16 cellular contexts compared by ENCODE assay signal in the genomic region with DNA sequence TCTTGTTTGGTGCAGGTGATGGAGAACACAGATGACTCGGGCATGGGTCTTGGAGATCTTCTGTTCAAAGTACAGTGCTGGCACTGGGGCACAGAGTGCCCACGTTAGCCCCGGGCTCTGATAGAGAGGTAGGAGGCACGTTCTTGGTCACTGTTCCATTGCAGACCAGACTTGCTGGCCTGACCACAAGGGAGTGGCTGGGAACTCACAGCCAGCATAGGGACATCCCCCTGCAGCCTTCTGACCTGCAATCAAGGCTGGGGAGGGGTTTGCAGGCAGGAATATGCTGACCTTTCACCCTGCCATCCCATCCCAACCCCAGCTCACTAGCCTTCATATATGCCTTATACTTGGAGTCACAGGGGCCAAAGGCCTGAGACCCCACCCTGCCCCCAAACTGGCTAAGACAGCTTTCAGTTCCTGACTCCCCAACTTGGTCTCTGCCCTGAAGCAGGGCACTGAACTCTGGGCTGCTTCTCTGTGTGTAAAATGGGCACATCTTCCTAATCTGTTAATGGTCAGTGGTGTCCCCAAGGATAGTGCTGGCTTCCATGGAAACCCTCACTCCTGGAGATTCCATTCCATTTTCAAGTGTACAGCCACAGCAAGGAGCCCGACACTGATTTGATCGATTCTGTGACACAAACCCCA. TPM values are rescaled to one million over a fixed set of nuclear protein-coding genes. Genes with fewer than 3 reads are reported as not detected.
A peak's percentile ranks its signal among the peaks of the same experiment; 100 is the strongest.
DNase-seq lines count a peak whose midpoint lies in the region; ATAC-seq and TF ChIP-seq lines count a peak whose summit lies in the region.
"Had no signal": no experiment of that assay in that cellular context is flagged by ENCODE, and none has a peak within 500 bp of the region (broad histone marks: within the 10 kb centered on the region; RNA-seq: fewer than 3 reads in every experiment).

No MANE protein-coding gene starts in this region.

- peaks cover 0 to 1% (median 0%) of the 10 kb centered on the region in 7 donors for H3K9me3 Mint-ChIP-seq in CD4-positive, CD25-positive, alpha-beta regulatory T cell
- H3K9me3 Mint-ChIP-seq in endodermal cell = no peaks in the 10 kb centered on the region
- H3K9me3 Mint-ChIP-seq: activated naive CD4-positive, alpha-beta T cell treated with anti-CD3 and anti-CD28 coated beads, Interleukin-2, amount 50 U/mL, for 24 hours; stimulated activated effector memory CD8-positive, alpha-beta T cell treated with anti-CD3 and anti-CD28 coated beads, Interleukin-12 subunit alpha, Interleukin-12 subunit beta, amount 100 ng/mL, for 72 hours had no signal

- no peak for ATAC-seq in CD4-positive, CD25-positive, alpha-beta regulatory T cell (ENCODE audit: low read depth in 2 of 2)
- no peak for ATAC-seq in HCT116
- ATAC-seq: activated CD4-positive, CD25-positive, alpha-beta regulatory T cell treated with anti-CD3 and anti-CD28 coated beads, Interleukin-2, amount 50 U/mL, for 24 hours; mucosa of descending colon; stimulated activated effector memory CD8-positive, alpha-beta T cell treated with anti-CD3 and anti-CD28 coated beads, Interleukin-12 subunit alpha, Interleukin-12 subunit beta, amount 100 ng/mL, for 72 hours had no signal

- RAD21 ChIA-PET in HCT116 (lab: Charles Lee; ENCODE audit: low non-redundant PET in 1 of 2, low total read pairs in 2 of 2, uncharacterized antibody in 2 of 2, unreplicated experiment in 2 of 2) = no interaction called here

- H3K36me3 ChIP-seq in CD4-positive, CD25-positive, alpha-beta regulatory T cell (ENCODE audit: control insufficient read depth, insufficient read depth, low read length) = peaks cover 72% of the 10 kb centered on the region
- H3K36me3 ChIP-seq in HCT116 (ENCODE audit: control insufficient read depth in 1 of 2, insufficient read depth in 2 of 2, low read length in 2 of 2) (peaks cover 32 to 59% of the 10 kb centered on the region in 2 experiments), endodermal cell (ENCODE audit: control insufficient read depth, insufficient read depth, low read length) (peaks cover 68% of the 10 kb centered on the region)

- peaks cover 24% of the 10 kb centered on the region for H3K36me3 Mint-ChIP-seq in CD4-positive, CD25-positive, alpha-beta regulatory T cell
- H3K36me3 Mint-ChIP-seq in endodermal cell (ENCODE audit: low read depth) = peaks cover 35% of the 10 kb centered on the region

- no peaks in the 10 kb centered on the region for H4K20me1 ChIP-seq in HCT116 (ENCODE audit: insufficient read depth)

- peak overlapping the region in 2 of 3 donors; percentile 48 to 70 for H3K27ac Mint-ChIP-seq in CD4-positive, CD25-positive, alpha-beta regulatory T cell
- no peak overlapping the region for H3K27ac Mint-ChIP-seq in endodermal cell
- H3K27ac Mint-ChIP-seq: activated naive CD4-positive, alpha-beta T cell treated with anti-CD3 and anti-CD28 coated beads, Interleukin-2, amount 50 U/mL, for 24 hours had no signal

- DNase-seq in CD4-positive, CD25-positive, alpha-beta regulatory T cell = no peak
- DNase-seq in HCT116 (ENCODE audit: low read depth, low spot score) = no peak
- DNase-seq in endodermal cell = peak; percentile 11
- no peak for DNase-seq in T-helper 9 cell
- DNase-seq in NCI-H2227 treated with DMSO at 0.1 percent for 48 hours (lab: John Stamatoyannopoulos, UW) = no peak
- no peak for DNase-seq in middle frontal gyrus (ENCODE audit: extremely low spot score, low spot score)
- DNase-seq: GOT3, kidney glomerular epithelial cell, MG63, NCI-H1930, NCI-H524 treated with DMSO at 0.1 percent for 48 hours had no signal

- CTCF ChIA-PET in HCT116 (lab: Charles Lee) = interaction anchor here (1.3 kb wide), 1 partner anchor 53 kb away, joined by 3 read pairs; no protein-coding TSS in a partner anchor

- peaks cover 6 to 28% (median 13%) of the 10 kb centered on the region in 4 donors for H3K4me1 Mint-ChIP-seq in CD4-positive, CD25-positive, alpha-beta regulatory T cell
- H3K4me1 Mint-ChIP-seq in endodermal cell = peaks cover 4% of the 10 kb centered on the region

- no peaks in the 10 kb centered on the region for H3K27me3 ChIP-seq in CD4-positive, CD25-positive, alpha-beta regulatory T cell (ENCODE audit: control insufficient read depth, insufficient read depth, low read length)
- no peaks in the 10 kb centered on the region for H3K27me3 ChIP-seq in HCT116 (ENCODE audit: insufficient read depth, low read length)
- H3K27me3 ChIP-seq in endodermal cell (ENCODE audit: control insufficient read depth, insufficient read depth, low read length, poor library complexity, severe bottlenecking) = no peaks in the 10 kb centered on the region
- H3K27me3 ChIP-seq: dorsolateral prefrontal cortex, MG63 had no signal

- H3K9me2 ChIP-seq in HCT116 (ENCODE audit: insufficient read depth) = no peaks in the 10 kb centered on the region

- POLR2A ChIA-PET in HCT116 (lab: Charles Lee) = no interaction called here

- WGBS in endodermal cell (ENCODE audit: insufficient coverage in 1 of 2, insufficient read length in 1 of 2), 2 experiments = 86 to 100% methylated on average over 4 to 6 of the region's 6 CpGs

- peak overlapping the region in 2 of 4 donors; percentile 76 to 78 for H3K4me3 Mint-ChIP-seq in CD4-positive, CD25-positive, alpha-beta regulatory T cell
- H3K4me3 Mint-ChIP-seq in endodermal cell = no peak overlapping the region
- H3K4me3 Mint-ChIP-seq: activated naive CD4-positive, alpha-beta T cell treated with anti-CD3 and anti-CD28 coated beads, Interleukin-2, amount 50 U/mL, for 24 hours; stimulated activated effector memory CD8-positive, alpha-beta T cell treated with anti-CD3 and anti-CD28 coated beads, Interleukin-12 subunit alpha, Interleukin-12 subunit beta, amount 100 ng/mL, for 72 hours had no signal

- no peak for TF ChIP-seq POLR2A in HCT116 (IDR thresholded peaks at IDR 0.05; ENCODE audit: borderline replicate concordance, extremely low read depth, insufficient read depth, insufficient read length)

- H3K4me2 ChIP-seq in HCT116 (ENCODE audit: low read length) = no peak overlapping the region

- H3K9ac ChIP-seq in HCT116 (ENCODE audit: low read length) (no peak overlapping the region), endodermal cell (ENCODE audit: extremely low read depth, low read length, poor library complexity, severe bottlenecking) (no peak overlapping the region)

- peaks cover 11% of the 10 kb centered on the region for H3K4me1 ChIP-seq in CD4-positive, CD25-positive, alpha-beta regulatory T cell (ENCODE audit: control insufficient read depth, insufficient read depth, low read length, poor library complexity, severe bottlenecking)
- H3K4me1 ChIP-seq in HCT116 (ENCODE audit: control insufficient read depth in 1 of 2, insufficient read depth in 2 of 2, low read length in 2 of 2) (peaks cover 3 to 7% of the 10 kb centered on the region in 2 experiments; a peak in 3 of 4 replicates), endodermal cell (ENCODE audit: control insufficient read depth, insufficient read depth, low read length) (no peaks in the 10 kb centered on the region)

- no peaks in the 10 kb centered on the region for H3K27me3 Mint-ChIP-seq in CD4-positive, CD25-positive, alpha-beta regulatory T cell
- H3K27me3 Mint-ChIP-seq in endodermal cell (ENCODE audit: insufficient read depth) = no peaks in the 10 kb centered on the region
- H3K27me3 Mint-ChIP-seq: activated naive CD4-positive, alpha-beta T cell treated with anti-CD3 and anti-CD28 coated beads, Interleukin-2, amount 50 U/mL, for 24 hours had no signal

- TF ChIP-seq CTCF in HCT116 (IDR thresholded peaks at IDR 0.05 in 2 of 3, conservative IDR thresholded peaks at IDR 0.05 in 1 of 3; ENCODE audit: borderline replicate concordance in 1 of 3, insufficient read depth in 1 of 3, low read depth in 2 of 3, low read length in 2 of 3) (no peak), endodermal cell (conservative IDR thresholded peaks at IDR 0.05) (no peak)

- no TSS peak for BruUV-seq in HCT116 (replicated peaks; lab: Mats Ljungman, UMichigan)

- H3K9me3 ChIP-seq in CD4-positive, CD25-positive, alpha-beta regulatory T cell (ENCODE audit: control insufficient read depth in 2 of 2, low read length in 2 of 2) = no peaks in the 10 kb centered on the region
- H3K9me3 ChIP-seq in HCT116 (ENCODE audit: control insufficient read depth in 1 of 2, insufficient read depth in 1 of 2, low read depth in 1 of 2, low read length in 2 of 2) = no peaks in the 10 kb centered on the region
- no peaks in the 10 kb centered on the region for H3K9me3 ChIP-seq in endodermal cell (ENCODE audit: control insufficient read depth, low read length)
- H3K9me3 ChIP-seq: MG63, mucosa of descending colon had no signal

- H3K4me3 ChIP-seq in CD4-positive, CD25-positive, alpha-beta regulatory T cell (ENCODE audit: low read depth, low read length) = no peak overlapping the region
- H3K4me3 ChIP-seq in HCT116 (replicated peaks in 1 of 2; ENCODE audit: low read depth in 1 of 2, low read length in 2 of 2) = no peak overlapping the region
- no peak overlapping the region for H3K4me3 ChIP-seq in endodermal cell (ENCODE audit: low read length)
- H3K4me3 ChIP-seq: dorsolateral prefrontal cortex, MG63, mucosa of descending colon had no signal

- H3K79me2 ChIP-seq in HCT116 (ENCODE audit: insufficient read depth, low read length) = peaks cover 39% of the 10 kb centered on the region

- TF ChIP-seq RAD21 in HCT116 (IDR thresholded peaks at IDR 0.05; ENCODE audit: low read depth) = no peak

- H3K27ac ChIP-seq in CD4-positive, CD25-positive, alpha-beta regulatory T cell (ENCODE audit: insufficient read depth, low read length, poor library complexity, severe bottlenecking) = no peak overlapping the region
- H3K27ac ChIP-seq in HCT116 (ENCODE audit: low read depth, low read length) (0 out of 2 replicates have a peak overlapping the region, but pooled peaks have one; percentile 7), endodermal cell (ENCODE audit: low read depth, low read length) (no peak overlapping the region)
- H3K27ac ChIP-seq: dorsolateral prefrontal cortex had no signal

- no peak overlapping the region for H2AFZ ChIP-seq in HCT116 (ENCODE audit: low read depth, low read length, poor library complexity, severe bottlenecking)

- intact Hi-C loops in HCT116 (cut with micrococcal nuclease) = no loop called here

RNA-seq across cellular contexts. Expression of a gene that starts 4.6 kb away (rescaled TPM):
- 47.7 TPM for total RNA-seq in CD4-positive, CD25-positive, alpha-beta regulatory T cell
- polyA plus RNA-seq in CD4-positive, CD25-positive, alpha-beta regulatory T cell = 100 to 1,000 TPM; 104 to 125 (median 111) TPM
- total RNA-seq in HCT116 (2021; ENCODE audit: unreplicated experiment) = 77.5 TPM
- 44.6 and 50.8 TPM in 2 replicates for polyA plus RNA-seq in HCT116 (2012)
- total RNA-seq in endodermal cell = 10 to 100 TPM; 53.9 to 56.6 TPM
- polyA plus RNA-seq in endodermal cell (2013, experiment 1 of 2) = 37.3 TPM
- 36.6 TPM for polyA plus RNA-seq in endodermal cell (2013, experiment 2 of 2)

RNA-seq across cellular contexts. Expression of a gene that starts 4.8 kb away (rescaled TPM):
- total RNA-seq in CD4-positive, CD25-positive, alpha-beta regulatory T cell = 1,172 TPM
- polyA plus RNA-seq in CD4-positive, CD25-positive, alpha-beta regulatory T cell = 1,000 to 10,000 TPM; 1,003 to 1,125 (median 1,056) TPM
- 1,073 TPM for total RNA-seq in HCT116 (2021; ENCODE audit: unreplicated experiment)
- 1,238 and 1,816 TPM in 2 replicates for polyA plus RNA-seq in HCT116 (2012)
- 100 to 1,000 TPM; 774 to 802 TPM for total RNA-seq in endodermal cell
- polyA plus RNA-seq in endodermal cell (2013, experiment 1 of 2) = 857 TPM
- polyA plus RNA-seq in endodermal cell (2013, experiment 2 of 2) = 794 TPM

RNA-seq across cellular contexts. Expression of a gene that starts 7.6 kb away (rescaled TPM):
- total RNA-seq in CD4-positive, CD25-positive, alpha-beta regulatory T cell = 66.3 TPM
- polyA plus RNA-seq in CD4-positive, CD25-positive, alpha-beta regulatory T cell = 10 to 100 TPM in 1 of 4 donors, 1 to 10 TPM in 3; 6.2 to 10.8 (median 7.3) TPM
- 45.9 TPM for total RNA-seq in HCT116 (2021; ENCODE audit: unreplicated experiment)
- 52.2 and 77.2 TPM in 2 replicates for polyA plus RNA-seq in HCT116 (2012)
- total RNA-seq in endodermal cell = 10 to 100 TPM; 30.4 to 39.5 TPM
- polyA plus RNA-seq in endodermal cell (2013, experiment 1 of 2) = 32.8 TPM
- 25.3 TPM for polyA plus RNA-seq in endodermal cell (2013, experiment 2 of 2)

RNA-seq across cellular contexts. Expression of a gene that starts 9.2 kb away (rescaled TPM):
- 6.0 TPM for total RNA-seq in CD4-positive, CD25-positive, alpha-beta regulatory T cell
- 10 to 100 TPM; 20.1 to 29.0 (median 22.7) TPM for polyA plus RNA-seq in CD4-positive, CD25-positive, alpha-beta regulatory T cell
- total RNA-seq in HCT116 (2021; ENCODE audit: unreplicated experiment) = 18.8 TPM
- polyA plus RNA-seq in HCT116 (2012) = 9.6 and 13.4 TPM in 2 replicates
- total RNA-seq in endodermal cell = 10 to 100 TPM; 11.0 to 11.8 TPM
- polyA plus RNA-seq in endodermal cell (2013, experiment 1 of 2) = 6.0 TPM
- polyA plus RNA-seq in endodermal cell (2013, experiment 2 of 2) = 5.4 TPM

RNA-seq across cellular contexts. Expression of a gene that starts 15.1 kb away (rescaled TPM):
- 20.2 TPM for total RNA-seq in CD4-positive, CD25-positive, alpha-beta regulatory T cell
- polyA plus RNA-seq in CD4-positive, CD25-positive, alpha-beta regulatory T cell = 10 to 100 TPM in 2 of 4 donors, 1 to 10 TPM in 2; 8.0 to 11.1 (median 9.4) TPM
- total RNA-seq in HCT116 (2021; ENCODE audit: unreplicated experiment) = 52.9 TPM
- polyA plus RNA-seq in HCT116 (2012) = 38.9 and 41.5 TPM in 2 replicates
- total RNA-seq in endodermal cell = 100 to 1,000 TPM in 1 of 2 donors, 10 to 100 TPM in 1; 97.9 to 108 TPM
- 75.3 TPM for polyA plus RNA-seq in endodermal cell (2013, experiment 1 of 2)
- 70.5 TPM for polyA plus RNA-seq in endodermal cell (2013, experiment 2 of 2)
